In genomic region chr17:63431618-63431938, GRCh38 we compare ENCODE assay signal across 23 cellular contexts. TPM values are rescaled to one million over a fixed set of nuclear protein-coding genes. Genes with fewer than 3 reads are reported as not detected.
A peak's percentile ranks its signal among the peaks of the same experiment; 100 is the strongest.
DNase-seq lines count a peak whose midpoint lies in the region; ATAC-seq and TF ChIP-seq lines count a peak whose summit lies in the region.
"Had no signal": no experiment of that assay in that cellular context is flagged by ENCODE, and none has a peak within 500 bp of the region (broad histone marks: within the 10 kb centered on the region; RNA-seq: fewer than 3 reads in every experiment).

No MANE protein-coding gene starts in this region.

- DNase-seq in HCT116 (ENCODE audit: low read depth, low spot score) (no peak), WERI-Rb-1 (no peak), right lobe of liver (peak in 1 of 3 donors; percentile 15), DMS53 (lab: John Stamatoyannopoulos, UW) (no peak), foreskin keratinocyte (no peak), adrenal gland (no peak)
- no peak for DNase-seq in stimulated activated effector memory CD8-positive, alpha-beta T cell treated with anti-CD3 and anti-CD28 coated beads, Interleukin-12 subunit alpha, Interleukin-12 subunit beta, amount 100 ng/mL, for 72 hours (ENCODE audit: low spot score in 2 of 2)
- DNase-seq: activated CD8-positive, alpha-beta memory T cell treated with anti-CD3 and anti-CD28 coated beads for 24 hours; activated naive CD8-positive, alpha-beta T cell treated with anti-CD3 and anti-CD28 coated beads, Interleukin-2, amount 10 ng/mL, durations not matched to agents 7 days and 5 days; COR-L47; dermis blood vessel endothelial cell; foreskin melanocyte; Kasumi-1; kidney; natural killer cell; NCI-H1092 treated with DMSO at 0.1 percent for 48 hours; NCI-H2081 treated with DMSO at 0.1 percent for 48 hours; NCI-H69 had no signal

- H3K9me3 Mint-ChIP-seq in stimulated activated effector memory CD8-positive, alpha-beta T cell treated with anti-CD3 and anti-CD28 coated beads, Interleukin-12 subunit alpha, Interleukin-12 subunit beta, amount 100 ng/mL, for 72 hours = no peaks in the 10 kb centered on the region
- H3K9me3 Mint-ChIP-seq: activated naive CD8-positive, alpha-beta T cell treated with anti-CD3 and anti-CD28 coated beads, Interleukin-2, amount 10 ng/mL, durations not matched to agents 7 days and 5 days; GM23338; memory B cell; natural killer cell; T-helper 2 cell treated with Interferon-gamma antibody and Interleukin-4, amounts not matched to agents 5 μg/mL and 100 μg/mL, for 36 hours had no signal

- peaks cover 57% of the 10 kb centered on the region for H3K4me1 Mint-ChIP-seq in stimulated activated effector memory CD8-positive, alpha-beta T cell treated with anti-CD3 and anti-CD28 coated beads, Interleukin-12 subunit alpha, Interleukin-12 subunit beta, amount 100 ng/mL, for 72 hours

- H2AFZ ChIP-seq in HCT116 (ENCODE audit: low read depth, low read length, poor library complexity, severe bottlenecking) = no peak overlapping the region
- H2AFZ ChIP-seq: GM23338 had no signal

- POLR2A ChIA-PET in HCT116 (lab: Charles Lee) = no interaction called here

- RAD21 ChIA-PET in HCT116 (lab: Charles Lee; ENCODE audit: low non-redundant PET in 1 of 2, low total read pairs in 2 of 2, uncharacterized antibody in 2 of 2, unreplicated experiment in 2 of 2) = no interaction called here

- no peak overlapping the region for H3K4me3 Mint-ChIP-seq in stimulated activated effector memory CD8-positive, alpha-beta T cell treated with anti-CD3 and anti-CD28 coated beads, Interleukin-12 subunit alpha, Interleukin-12 subunit beta, amount 100 ng/mL, for 72 hours
- H3K4me3 Mint-ChIP-seq: activated naive CD8-positive, alpha-beta T cell treated with anti-CD3 and anti-CD28 coated beads, Interleukin-2, amount 10 ng/mL, durations not matched to agents 7 days and 5 days; GM23338; memory B cell; natural killer cell; T-helper 2 cell treated with Interferon-gamma antibody and Interleukin-4, amounts not matched to agents 5 μg/mL and 100 μg/mL, for 36 hours had no signal

- peaks cover 4% of the 10 kb centered on the region for H3K36me3 Mint-ChIP-seq in stimulated activated effector memory CD8-positive, alpha-beta T cell treated with anti-CD3 and anti-CD28 coated beads, Interleukin-12 subunit alpha, Interleukin-12 subunit beta, amount 100 ng/mL, for 72 hours
- H3K36me3 Mint-ChIP-seq: activated naive CD8-positive, alpha-beta T cell treated with anti-CD3 and anti-CD28 coated beads, Interleukin-2, amount 10 ng/mL, durations not matched to agents 7 days and 5 days; memory B cell; natural killer cell had no signal

- no peaks in the 10 kb centered on the region for H3K27me3 ChIP-seq in HCT116 (ENCODE audit: insufficient read depth, low read length)
- H3K27me3 ChIP-seq in WERI-Rb-1 (ENCODE audit: insufficient read depth, low read depth, severe bottlenecking) = no peaks in the 10 kb centered on the region
- no peaks in the 10 kb centered on the region for H3K27me3 ChIP-seq in right lobe of liver
- H3K27me3 ChIP-seq in foreskin keratinocyte = no peaks in the 10 kb centered on the region
- H3K27me3 ChIP-seq in adrenal gland = no peaks in the 10 kb centered on the region
- H3K27me3 ChIP-seq: suprapubic skin had no signal

- H3K27ac ChIP-seq in HCT116 (ENCODE audit: low read depth, low read length) = no peak overlapping the region
- peak overlapping the region; percentile 76 for H3K27ac ChIP-seq in WERI-Rb-1
- H3K27ac ChIP-seq in right lobe of liver = peak overlapping the region in 2 of 3 donors; percentile 61
- no peak overlapping the region for H3K27ac ChIP-seq in foreskin keratinocyte
- no peak overlapping the region for H3K27ac ChIP-seq in adrenal gland
- H3K27ac ChIP-seq: suprapubic skin had no signal

- H3K9me3 ChIP-seq in HCT116 (ENCODE audit: control insufficient read depth in 1 of 2, insufficient read depth in 1 of 2, low read depth in 1 of 2, low read length in 2 of 2) (no peaks in the 10 kb centered on the region), WERI-Rb-1 (ENCODE audit: severe bottlenecking) (no peaks in the 10 kb centered on the region), right lobe of liver (no peaks in the 10 kb centered on the region), adrenal gland (replicated peaks in 1 of 3) (no peaks in the 10 kb centered on the region)
- H3K9me3 ChIP-seq: suprapubic skin had no signal

- H3K4me3 ChIP-seq in HCT116 (replicated peaks in 1 of 2; ENCODE audit: low read depth in 1 of 2, low read length in 2 of 2) (no peak overlapping the region), WERI-Rb-1 (ENCODE audit: low read depth, low read length) (no peak overlapping the region), right lobe of liver (peak overlapping the region in 2 of 3 donors; percentile 15 to 24), adrenal gland (no peak overlapping the region)
- H3K4me3 ChIP-seq: GM23338, suprapubic skin had no signal

- H3K27ac Mint-ChIP-seq in stimulated activated effector memory CD8-positive, alpha-beta T cell treated with anti-CD3 and anti-CD28 coated beads, Interleukin-12 subunit alpha, Interleukin-12 subunit beta, amount 100 ng/mL, for 72 hours = peak overlapping the region; percentile 93
- H3K27ac Mint-ChIP-seq: activated naive CD8-positive, alpha-beta T cell treated with anti-CD3 and anti-CD28 coated beads, Interleukin-2, amount 10 ng/mL, durations not matched to agents 7 days and 5 days; GM23338; memory B cell; natural killer cell; T-helper 2 cell treated with Interferon-gamma antibody and Interleukin-4, amounts not matched to agents 5 μg/mL and 100 μg/mL, for 36 hours had no signal

- no peak overlapping the region for H3K4me2 ChIP-seq in HCT116 (ENCODE audit: low read length)
- H3K4me2 ChIP-seq: GM23338 had no signal

- H3K9ac ChIP-seq in HCT116 (ENCODE audit: low read length) = no peak overlapping the region

- no peaks in the 10 kb centered on the region for H3K9me2 ChIP-seq in HCT116 (ENCODE audit: insufficient read depth)

- no peak for TF ChIP-seq CTCF in HCT116 (IDR thresholded peaks at IDR 0.05 in 2 of 3, conservative IDR thresholded peaks at IDR 0.05 in 1 of 3; ENCODE audit: borderline replicate concordance in 1 of 3, insufficient read depth in 1 of 3, low read depth in 2 of 3, low read length in 2 of 3)
- TF ChIP-seq CTCF in WERI-Rb-1 (IDR thresholded peaks at IDR 0.05; ENCODE audit: low read depth, low read length) = no peak
- no peak for TF ChIP-seq CTCF in right lobe of liver (IDR thresholded peaks at IDR 0.05)
- no peak for TF ChIP-seq CTCF in foreskin keratinocyte (conservative IDR thresholded peaks at IDR 0.05)
- TF ChIP-seq CTCF in adrenal gland (IDR thresholded peaks at IDR 0.05) = no peak

- H3K4me1 ChIP-seq in HCT116 (ENCODE audit: control insufficient read depth in 1 of 2, insufficient read depth in 2 of 2, low read length in 2 of 2) = peaks cover 38 to 40% of the 10 kb centered on the region in 2 experiments
- peaks cover 0 to 27% (median 7%) of the 10 kb centered on the region in 4 donors for H3K4me1 ChIP-seq in right lobe of liver
- peaks cover 5% of the 10 kb centered on the region for H3K4me1 ChIP-seq in foreskin keratinocyte
- H3K4me1 ChIP-seq in adrenal gland (replicated peaks in 1 of 2) = peaks cover 19 to 36% of the 10 kb centered on the region in 2 donors

- no peak for TF ChIP-seq RAD21 in HCT116 (IDR thresholded peaks at IDR 0.05; ENCODE audit: low read depth)

- no peaks in the 10 kb centered on the region for H4K20me1 ChIP-seq in HCT116 (ENCODE audit: insufficient read depth)

- peaks cover 3% of the 10 kb centered on the region; the same call in 1 of the 2 replicates for H3K79me2 ChIP-seq in HCT116 (ENCODE audit: insufficient read depth, low read length)

- H3K36me3 ChIP-seq in HCT116 (ENCODE audit: control insufficient read depth in 1 of 2, insufficient read depth in 2 of 2, low read length in 2 of 2) (peaks cover 9 to 11% of the 10 kb centered on the region in 2 experiments; a peak in 3 of 4 replicates), WERI-Rb-1 (peaks cover 25% of the 10 kb centered on the region), right lobe of liver (no peaks in the 10 kb centered on the region), adrenal gland (replicated peaks in 1 of 2) (no peaks in the 10 kb centered on the region)
- H3K36me3 ChIP-seq: suprapubic skin had no signal

- ATAC-seq in HCT116 = no peak
- ATAC-seq in right lobe of liver = no peak
- ATAC-seq in stimulated activated effector memory CD8-positive, alpha-beta T cell treated with anti-CD3 and anti-CD28 coated beads, Interleukin-12 subunit alpha, Interleukin-12 subunit beta, amount 100 ng/mL, for 72 hours = no peak
- no peak for ATAC-seq in foreskin keratinocyte
- ATAC-seq: GM23338, natural killer cell had no signal

- CTCF ChIA-PET in HCT116 (lab: Charles Lee) = interaction anchor here (1.0 to 4.7 kb wide), 4 partner anchors 14 to 49 kb away, joined by 3 to 21 read pairs (median 4); no protein-coding TSS in a partner anchor

- no TSS peak for BruUV-seq in HCT116 (replicated peaks; lab: Mats Ljungman, UMichigan)

- 80% methylated on average over 5 of the region's 7 CpGs for WGBS in right lobe of liver (ENCODE audit: insufficient coverage, low coverage, low lambda C conversion rate, missing lambda C conversion rate)
- WGBS in adrenal gland, 4 donors = 81 to 92% (median 86%) methylated on average over 6 to 7 of the region's 7 CpGs

- intact Hi-C loops in HCT116 (cut with micrococcal nuclease) (no loop called here), right lobe of liver (cut with DNase I) (no loop called here), adrenal gland (cut with DNase I) (no loop called here)

- no peak for TF ChIP-seq POLR2A in HCT116 (IDR thresholded peaks at IDR 0.05; ENCODE audit: borderline replicate concordance, extremely low read depth, insufficient read depth, insufficient read length)
- no peak for TF ChIP-seq POLR2A in right lobe of liver (IDR thresholded peaks at IDR 0.05)
- TF ChIP-seq POLR2A in adrenal gland (IDR thresholded peaks at IDR 0.05) = no peak

TF ChIP-seq in HCT116, 20 proteins besides CTCF, POLR2A, EP300 and RAD21 (continues in another document):
- no peak for TF ChIP-seq ZFX (IDR thresholded peaks at IDR 0.05)

RNA-seq across cellular contexts. Expression of gene CYB561, which starts 14.5 kb away (rescaled TPM):
- total RNA-seq in HCT116 (2021; ENCODE audit: unreplicated experiment) (67.6 TPM), right lobe of liver (10 to 100 TPM in 4 of 6 experiments, 1 to 10 TPM in 2; 7.4 to 21.9 (median 11.4) TPM), foreskin keratinocyte (20.0 and 23.9 TPM in 2 replicates), adrenal gland (100 to 1,000 TPM in 2 of 8 donors, 10 to 100 TPM in 6; 38.7 to 195 (median 68.4) TPM)
- 50.7 and 81.3 TPM in 2 replicates for polyA plus RNA-seq in HCT116 (2012)
- polyA plus RNA-seq in foreskin keratinocyte (18.3 and 19.3 TPM in 2 replicates), adrenal gland (100 to 1,000 TPM in 2 of 3 donors, 10 to 100 TPM in 1; 38.8 to 116 (median 113) TPM)

RNA-seq across cellular contexts. Expression of gene ACE, which starts 45.3 kb away (rescaled TPM):
- 7.7 TPM for total RNA-seq in HCT116 (2021; ENCODE audit: unreplicated experiment)
- polyA plus RNA-seq in HCT116 (2012) = 2.4 and 3.5 TPM in 2 replicates
- total RNA-seq in right lobe of liver = 1 to 10 TPM in 5 of 6 experiments, under 1 TPM in 1; 0.75 to 9.4 (median 5.1) TPM
- total RNA-seq in foreskin keratinocyte = 0.14 and 0.17 TPM in 2 replicates
- 0.04 and 0.11 TPM in 2 replicates for polyA plus RNA-seq in foreskin keratinocyte
- 10 to 100 TPM in 6 of 8 donors, 1 to 10 TPM in 2; 3.3 to 49.7 (median 12.2) TPM for total RNA-seq in adrenal gland
- 10 to 100 TPM in 2 of 3 donors, 1 to 10 TPM in 1; 7.7 to 34.0 (median 16.1) TPM for polyA plus RNA-seq in adrenal gland
- total RNA-seq: bronchial epithelial cell had no signal

Comparison
In these comparisons a context has a peak if more than half of its experiments do, and no peak if none do; other contexts are left out.
1. H3K27ac ChIP-seq: peak in WERI-Rb-1 (single experiment) and right lobe of liver (2 of 3); none in HCT116 (single experiment), foreskin keratinocyte (single experiment) and adrenal gland (0 of 5).
2. H3K4me3 ChIP-seq: peak in right lobe of liver (2 of 3); none in HCT116 (0 of 2), WERI-Rb-1 (single experiment) and adrenal gland (0 of 4).